ENCODE assay signal across 24 cellular contexts in the genomic region with DNA sequence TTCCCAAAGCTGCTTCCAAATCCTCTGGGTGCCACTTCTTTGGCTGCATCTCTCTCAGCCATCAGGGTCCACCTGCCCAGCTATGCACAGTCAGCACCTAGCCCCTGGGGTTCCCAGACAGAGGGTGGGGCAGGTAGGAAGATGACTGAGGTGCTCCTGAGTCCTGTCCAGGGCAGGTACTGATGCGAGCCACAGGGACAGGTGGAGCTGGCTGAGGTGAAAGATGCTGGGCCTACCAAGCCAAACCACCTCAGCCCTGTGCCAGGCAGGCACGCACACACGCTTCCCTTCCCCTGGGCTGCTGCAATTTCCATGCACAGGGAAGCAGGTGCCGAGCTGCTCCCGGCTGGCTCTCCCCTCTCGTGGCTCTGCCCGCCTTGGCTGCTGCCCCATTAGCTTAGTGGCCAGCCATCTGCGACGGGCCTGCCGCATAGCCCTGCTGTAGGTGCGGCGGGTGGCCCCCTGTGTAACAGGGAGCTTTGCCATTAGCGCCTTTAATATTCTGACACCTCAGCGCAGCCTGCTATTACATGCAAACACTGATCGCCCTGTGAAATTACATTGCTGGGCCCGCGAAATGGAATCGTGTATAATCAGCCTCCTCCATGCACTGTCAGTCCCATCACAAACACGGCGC. TPM values are rescaled to one million over a fixed set of nuclear protein-coding genes. Genes with fewer than 3 reads are reported as not detected.
DNase-seq lines count a peak whose midpoint lies in the region; ATAC-seq and TF ChIP-seq lines count a peak whose summit lies in the region.
"Had no signal": no experiment of that assay in that cellular context is flagged by ENCODE, and none has a peak within 500 bp of the region (broad histone marks: within the 10 kb centered on the region; RNA-seq: fewer than 3 reads in every experiment).

No MANE protein-coding gene starts in this region.

- H3K4me3 ChIP-seq in spleen, result no peak overlapping the region
- H3K4me3 ChIP-seq: HAP-1, skin epidermis, thyroid gland had no signal

- no peak for ATAC-seq in HG02938 (IDR thresholded peaks at IDR 0.05; ENCODE audit: unreplicated experiment)
- ATAC-seq: natural killer cell treated with Interleukin-12 subunit alpha and Interleukin-12 subunit beta and Interleukin-15 and Interleukin-18, amount 100 ng/mL, for 72 hours; Panc1; stimulated activated naive CD8-positive, alpha-beta T cell treated with anti-CD3 and anti-CD28 coated beads, Interleukin-15, amount 100 ng/mL, for 72 hours had no signal

- no peak for TF ChIP-seq CTCF in spleen (IDR thresholded peaks at IDR 0.05 in 8 of 11, conservative IDR thresholded peaks at IDR 0.05 in 3 of 11)

- TF ChIP-seq POLR2A in spleen (IDR thresholded peaks at IDR 0.05), result no peak

- no peaks in the 10 kb centered on the region for H3K9me3 ChIP-seq in spleen
- H3K9me3 ChIP-seq: HAP-1, thyroid gland had no signal

- no peak overlapping the region for H3K27ac ChIP-seq in spleen
- H3K27ac ChIP-seq: KMS-11, skin epidermis, thyroid gland had no signal

- no peaks in the 10 kb centered on the region for H3K27me3 ChIP-seq in spleen (replicated peaks in 1 of 7)
- H3K27me3 ChIP-seq: thyroid gland had no signal

- DNase-seq in NCI-H2029 (lab: John Stamatoyannopoulos, UW) (peak; percentile 67), NCI-H2029 treated with DMSO at 0.1 percent for 48 hours (lab: John Stamatoyannopoulos, UW) (no peak), NCI-H526 treated with DMSO at 0.1 percent for 48 hours (lab: John Stamatoyannopoulos, UW) (peak; percentile 62), cerebellum (ENCODE audit: low spot score) (peak; percentile 77), spleen (peak; percentile 72), NCI-H1105 (lab: John Stamatoyannopoulos, UW) (no peak), NCI-H187 (lab: John Stamatoyannopoulos, UW) (no peak)
- DNase-seq: activated CD4-positive, alpha-beta T cell treated with anti-CD3 and anti-CD28 coated beads, Interleukin-2, amount 10 ng/mL, durations not matched to agents 7 days and 5 days; activated T-cell treated with anti-CD3 and anti-CD28 coated beads, Interleukin-2, amount 50 U/mL, for 48 hours; CD4-positive, CD25-positive, alpha-beta regulatory T cell; effector CD4-positive, alpha-beta T cell; islet precursor cell; midbrain; NCI-H1436 treated with DMSO at 0.1 percent for 48 hours; SIG-M5; stimulated activated naive CD8-positive, alpha-beta T cell treated with anti-CD3 and anti-CD28 coated beads, Interleukin-15, amount 100 ng/mL, for 72 hours; T-helper 9 cell; thyroid gland had no signal

- intact Hi-C loops in spleen (cut with DNase I; ENCODE audit: low total_unique reads), result no loop called here

- peaks cover 0 to 21% (median 8%) of the 10 kb centered on the region in 6 donors for H3K4me1 ChIP-seq in spleen
- H3K4me1 ChIP-seq: thyroid gland had no signal

- peaks cover 0 to 48% (median 0%) of the 10 kb centered on the region in 6 donors for H3K36me3 ChIP-seq in spleen
- H3K36me3 ChIP-seq: HAP-1, thyroid gland had no signal

- 94 to 99% (median 96%) methylated on average over 9 to 20 of the region's 20 CpGs for WGBS in spleen, 5 donors

RNA-seq across cellular contexts. Expression of a gene that starts 38.8 kb away (rescaled TPM):
- 28.8 TPM for total RNA-seq in cerebellum
- 10 to 100 TPM; 37.8 to 57.2 (median 46.7) TPM for total RNA-seq in spleen
- polyA plus RNA-seq in spleen, result 10 to 100 TPM; 39.7 to 84.6 (median 68.1) TPM

Comparison
In these comparisons a context has a peak if more than half of its experiments do, and no peak if none do; other contexts are left out.
1. DNase-seq: peak in NCI-H2029 (single experiment), NCI-H526 treated with DMSO at 0.1 percent for 48 hours (single experiment), cerebellum (single experiment) and spleen (single experiment); none in NCI-H2029 treated with DMSO at 0.1 percent for 48 hours (single experiment), NCI-H1105 (single experiment) and NCI-H187 (0 of 2).